In genomic region chr12:69910739-69911138, GRCh38 we compare ENCODE assay signal across 26 cellular contexts.
"Had no signal": no experiment of that assay in that cellular context is flagged by ENCODE, and none has a peak within 500 bp of the region (broad histone marks: within the 10 kb centered on the region; RNA-seq: fewer than 3 reads in every experiment).

No MANE protein-coding gene starts in this region.

- H3K27me3 ChIP-seq: heart left ventricle, pancreas had no signal

- H3K27ac ChIP-seq: heart left ventricle, lower lobe of right lung, pancreas, prostate gland, skin epidermis, thoracic aorta, VCaP had no signal

- H3K36me3 ChIP-seq: heart left ventricle, lower lobe of right lung, pancreas, prostate gland, thoracic aorta had no signal

- FAIRE-seq: colon, kidney, pancreas, TTC549, urothelium cell line had no signal

- DNase-seq: activated CD4-positive, alpha-beta T cell treated with anti-CD3 and anti-CD28 coated beads for 48 hours; activated CD4-positive, alpha-beta T cell treated with anti-CD3 and anti-CD28 coated beads, Interleukin-2, amount 50 U/mL, for 48 hours; activated CD8-positive, alpha-beta memory T cell treated with anti-CD3 and anti-CD28 coated beads for 24 hours; activated effector memory CD4-positive, alpha-beta T cell treated with Interleukin-2 at 50 U/mL for 16 hours; activated naive CD4-positive, alpha-beta T cell treated with Interleukin-2 at 50 U/mL for 16 hours; anterior cingulate cortex; effector CD8-positive, alpha-beta T cell; heart left ventricle; hypothalamus; immature natural killer cell; kidney; lower lobe of right lung; naive thymus-derived CD4-positive, alpha-beta T cell; nucleus accumbens; pancreas; retina; stimulated activated CD4-positive, alpha-beta T cell treated with anti-CD3 and anti-CD28 coated beads, Interleukin-4, amount 100 ng/mL, for 24 hours; T-helper 9 cell; trophoblast cell had no signal

- H3K4me1 ChIP-seq: lower lobe of right lung, pancreas, prostate gland had no signal

- H3K4me3 ChIP-seq: heart left ventricle, lower lobe of right lung, pancreas, prostate gland, skin epidermis, thoracic aorta had no signal

- H3K9me3 ChIP-seq: heart left ventricle, lower lobe of right lung, pancreas, prostate gland, thoracic aorta had no signal
